In genomic region chr7:39089194-39089593, GRCh38 we compare ENCODE assay signal across 14 cellular contexts.
DNase-seq lines count a peak whose midpoint lies in the region; TF ChIP-seq lines count a peak whose summit lies in the region.
"Had no signal": no experiment of that assay in that cellular context is flagged by ENCODE, and none has a peak within 500 bp of the region (broad histone marks: within the 10 kb centered on the region; RNA-seq: fewer than 3 reads in every experiment).

No MANE protein-coding gene starts in this region.

- no peak overlapping the region for H2AFZ ChIP-seq in neural progenitor cell (replicated peaks)
- no peak overlapping the region for H2AFZ ChIP-seq in hepatocyte

- WGBS in hepatocyte (ENCODE audit: low lambda C conversion rate, missing lambda C conversion rate): 68% methylated on average over 2 of the region's 2 CpGs

- H3K27ac Mint-ChIP-seq in brain: peak overlapping the region in 3 of 5 experiments; percentile 43 to 66 (median 45)
- H3K27ac Mint-ChIP-seq in neural progenitor cell: peak overlapping the region; percentile 40
- H3K27ac Mint-ChIP-seq in activated CD4-positive, alpha-beta T cell treated with anti-CD3 and anti-CD28 coated beads, Interleukin-2, amount 10 ng/mL, durations not matched to agents 24 days and 14 days: no peak overlapping the region
- H3K27ac Mint-ChIP-seq: CD14-positive monocyte; CD8-positive, alpha-beta T cell; HFFc6 had no signal

- H3K4me1 Mint-ChIP-seq in brain (peaks cover 69% of the 10 kb centered on the region), neural progenitor cell (peaks cover 73% of the 10 kb centered on the region)
- H3K4me1 Mint-ChIP-seq in activated CD4-positive, alpha-beta T cell treated with anti-CD3 and anti-CD28 coated beads, Interleukin-2, amount 10 ng/mL, durations not matched to agents 24 days and 14 days: no peaks in the 10 kb centered on the region

- no peak overlapping the region for H3K4me3 ChIP-seq in neural progenitor cell
- H3K4me3 ChIP-seq in hepatocyte: no peak overlapping the region
- H3K4me3 ChIP-seq: A549 had no signal

- H3K9me3 ChIP-seq in neural progenitor cell (ENCODE audit: low read depth): no peaks in the 10 kb centered on the region
- no peaks in the 10 kb centered on the region for H3K9me3 ChIP-seq in hepatocyte (ENCODE audit: low read depth)
- H3K9me3 ChIP-seq: A549 had no signal

- no peaks in the 10 kb centered on the region for H3K36me3 Mint-ChIP-seq in brain
- no peaks in the 10 kb centered on the region for H3K36me3 Mint-ChIP-seq in neural progenitor cell
- H3K36me3 Mint-ChIP-seq in activated CD4-positive, alpha-beta T cell treated with anti-CD3 and anti-CD28 coated beads, Interleukin-2, amount 10 ng/mL, durations not matched to agents 24 days and 14 days (ENCODE audit: low read depth): no peaks in the 10 kb centered on the region
- H3K36me3 Mint-ChIP-seq: CD14-positive monocyte; CD8-positive, alpha-beta T cell had no signal

- H3F3A ChIP-seq in neural progenitor cell (ENCODE audit: low read depth): peaks cover 47% of the 10 kb centered on the region

- H3K4me3 Mint-ChIP-seq in brain (no peak overlapping the region), neural progenitor cell (no peak overlapping the region)
- no peak overlapping the region for H3K4me3 Mint-ChIP-seq in activated CD4-positive, alpha-beta T cell treated with anti-CD3 and anti-CD28 coated beads, Interleukin-2, amount 10 ng/mL, durations not matched to agents 24 days and 14 days
- H3K4me3 Mint-ChIP-seq: CD14-positive monocyte; CD8-positive, alpha-beta T cell; HFFc6 had no signal

- H4K20me1 ChIP-seq in neural progenitor cell (ENCODE audit: low read depth) (no peaks in the 10 kb centered on the region), hepatocyte (ENCODE audit: insufficient read depth, poor library complexity, severe bottlenecking) (no peaks in the 10 kb centered on the region)

- intact Hi-C loops in head of caudate nucleus (cut with DNase I): no loop called here
- intact Hi-C loops in activated CD4-positive, alpha-beta T cell treated with anti-CD3 and anti-CD28 coated beads, Interleukin-2, amount 10 ng/mL, durations not matched to agents 24 days and 14 days (cut with micrococcal nuclease): no loop called here

- H3K79me2 ChIP-seq in neural progenitor cell (ENCODE audit: low read depth): no peaks in the 10 kb centered on the region
- no peaks in the 10 kb centered on the region for H3K79me2 ChIP-seq in hepatocyte

- peaks cover 72% of the 10 kb centered on the region for H3K4me1 ChIP-seq in neural progenitor cell
- H3K4me1 ChIP-seq in hepatocyte (ENCODE audit: insufficient read depth): peaks cover 4% of the 10 kb centered on the region
- H3K4me1 ChIP-seq: A549 had no signal

- H3K36me3 ChIP-seq in neural progenitor cell: no peaks in the 10 kb centered on the region
- no peaks in the 10 kb centered on the region for H3K36me3 ChIP-seq in hepatocyte (replicated peaks; ENCODE audit: insufficient read depth, low read depth)

- H3K27me3 ChIP-seq in neural progenitor cell (no peaks in the 10 kb centered on the region), hepatocyte (peaks cover 3% of the 10 kb centered on the region)

- DNase-seq in NCI-H82 (lab: John Stamatoyannopoulos, UW) (peak; percentile 88), neural progenitor cell (ENCODE audit: low spot score) (no peak), head of caudate nucleus (no peak), hepatocyte (ENCODE audit: low spot score) (no peak)
- DNase-seq in activated CD4-positive, alpha-beta T cell treated with anti-CD3 and anti-CD28 coated beads, Interleukin-2, amount 10 ng/mL, durations not matched to agents 24 days and 14 days: no peak
- DNase-seq: CD8-positive, alpha-beta T cell; COR-L47; DMS53; GF-D8; HCEC 1CT; HFFc6 had no signal

- H3K27me3 Mint-ChIP-seq in brain (peaks cover 4% of the 10 kb centered on the region), neural progenitor cell (ENCODE audit: insufficient read depth, low read depth) (no peaks in the 10 kb centered on the region)
- H3K27me3 Mint-ChIP-seq in activated CD4-positive, alpha-beta T cell treated with anti-CD3 and anti-CD28 coated beads, Interleukin-2, amount 10 ng/mL, durations not matched to agents 24 days and 14 days: peaks cover 6% of the 10 kb centered on the region

- H3K9me3 Mint-ChIP-seq in brain (no peaks in the 10 kb centered on the region), neural progenitor cell (no peaks in the 10 kb centered on the region)
- H3K9me3 Mint-ChIP-seq in activated CD4-positive, alpha-beta T cell treated with anti-CD3 and anti-CD28 coated beads, Interleukin-2, amount 10 ng/mL, durations not matched to agents 24 days and 14 days: no peaks in the 10 kb centered on the region
- H3K9me3 Mint-ChIP-seq: CD8-positive, alpha-beta T cell; HFFc6 had no signal

- no peak overlapping the region for H3K9ac ChIP-seq in neural progenitor cell

- no peaks in the 10 kb centered on the region for H3K9me2 ChIP-seq in hepatocyte (replicated peaks; ENCODE audit: insufficient read depth)

- TF ChIP-seq CTCF in brain (conservative IDR thresholded peaks at IDR 0.05) (no peak), neural progenitor cell (IDR thresholded peaks at IDR 0.05) (no peak), hepatocyte (IDR thresholded peaks at IDR 0.05; ENCODE audit: poor library complexity) (no peak)

- H3K27ac ChIP-seq in neural progenitor cell: peak overlapping the region; percentile 23
- H3K27ac ChIP-seq in hepatocyte: no peak overlapping the region
- H3K27ac ChIP-seq: A549 had no signal

- H3K4me2 ChIP-seq in neural progenitor cell: peak overlapping the region; percentile 56
- H3K4me2 ChIP-seq in hepatocyte: no peak overlapping the region
- H3K4me2 ChIP-seq: A549 had no signal
